20 cellular contexts compared by ENCODE assay signal in genomic region chr22:25760294-25760693, GRCh38. TPM values are rescaled to one million over a fixed set of nuclear protein-coding genes. Genes with fewer than 3 reads are reported as not detected.
A peak's percentile ranks its signal among the peaks of the same experiment; 100 is the strongest.
DNase-seq lines count a peak whose midpoint lies in the region; ATAC-seq, FAIRE-seq and TF ChIP-seq lines count a peak whose summit lies in the region.
"Had no signal": no experiment of that assay in that cellular context is flagged by ENCODE, and none has a peak within 500 bp of the region (broad histone marks: within the 10 kb centered on the region; RNA-seq: fewer than 3 reads in every experiment).

No MANE protein-coding gene starts in this region.

- H4K20me1 ChIP-seq in HepG2 (ENCODE audit: insufficient read depth, low read length) = no peaks in the 10 kb centered on the region

- H3K4me3 ChIP-seq in HepG2 (replicated peaks in 1 of 3; ENCODE audit: insufficient read depth in 1 of 3, low read depth in 2 of 3, low read length in 3 of 3) (no peak overlapping the region), right lobe of liver (no peak overlapping the region), mesodermal cell (ENCODE audit: extremely low read depth, insufficient read depth, low read length, poor library complexity, severe bottlenecking) (no peak overlapping the region)
- H3K4me3 ChIP-seq in naive thymus-derived CD4-positive, alpha-beta T cell (ENCODE audit: low read length) = no peak overlapping the region
- H3K4me3 ChIP-seq: gastroesophageal sphincter, mucosa of descending colon, suprapubic skin had no signal

- no peak overlapping the region for H3K4me3 Mint-ChIP-seq in chondrocyte (ENCODE audit: unreplicated experiment)
- no peak overlapping the region for H3K4me3 Mint-ChIP-seq in naive thymus-derived CD4-positive, alpha-beta T cell
- H3K4me3 Mint-ChIP-seq in stimulated activated effector memory CD8-positive, alpha-beta T cell treated with anti-CD3 and anti-CD28 coated beads, Interleukin-12 subunit alpha, Interleukin-12 subunit beta, amount 100 ng/mL, for 72 hours = no peak overlapping the region
- H3K4me3 Mint-ChIP-seq: CD14-positive monocyte, T-cell had no signal

- POLR2A ChIA-PET in HepG2 (lab: Yijun Ruan, JAX) = interaction anchor here (0.6 kb wide), 1 partner anchor 314 kb away, joined by 6 read pairs; no protein-coding TSS in a partner anchor
- POLR2A ChIA-PET in naive thymus-derived CD4-positive, alpha-beta T cell (lab: Charles Lee) = no interaction called here

- in situ Hi-C loops in HepG2 (cut with HindIII; ENCODE audit: extremely low pct_ligation_motif_present, low pct_unique_long_range_greater_than_20kb) = no loop called here

- H3K27me3 Mint-ChIP-seq in chondrocyte (ENCODE audit: low read depth) = no peaks in the 10 kb centered on the region
- H3K27me3 Mint-ChIP-seq in naive thymus-derived CD4-positive, alpha-beta T cell = peaks cover 0 to 11% (median 0%) of the 10 kb centered on the region in 5 donors
- H3K27me3 Mint-ChIP-seq: T-cell had no signal

- H3K4me1 Mint-ChIP-seq in chondrocyte (ENCODE audit: low read depth) = peaks cover 41% of the 10 kb centered on the region
- H3K4me1 Mint-ChIP-seq in naive thymus-derived CD4-positive, alpha-beta T cell = peaks cover 0 to 36% (median 0%) of the 10 kb centered on the region in 7 donors
- H3K4me1 Mint-ChIP-seq in stimulated activated effector memory CD8-positive, alpha-beta T cell treated with anti-CD3 and anti-CD28 coated beads, Interleukin-12 subunit alpha, Interleukin-12 subunit beta, amount 100 ng/mL, for 72 hours = no peaks in the 10 kb centered on the region
- H3K4me1 Mint-ChIP-seq: T-cell had no signal

- H3K9me3 Mint-ChIP-seq in chondrocyte (ENCODE audit: low read depth) = peaks cover 3% of the 10 kb centered on the region
- H3K9me3 Mint-ChIP-seq in naive thymus-derived CD4-positive, alpha-beta T cell = peaks cover 0 to 9% (median 0%) of the 10 kb centered on the region in 11 donors
- H3K9me3 Mint-ChIP-seq in stimulated activated effector memory CD8-positive, alpha-beta T cell treated with anti-CD3 and anti-CD28 coated beads, Interleukin-12 subunit alpha, Interleukin-12 subunit beta, amount 100 ng/mL, for 72 hours = no peaks in the 10 kb centered on the region
- H3K9me3 Mint-ChIP-seq: activated naive CD4-positive, alpha-beta T cell treated with anti-CD3 and anti-CD28 coated beads, Interleukin-2, amount 50 U/mL, for 72 hours; T-cell had no signal

- ATAC-seq in HepG2 (peak; percentile 18; the same call in 1 of the 3 replicates), right lobe of liver (no peak)
- no peak for ATAC-seq in naive thymus-derived CD4-positive, alpha-beta T cell
- no peak for ATAC-seq in stimulated activated effector memory CD8-positive, alpha-beta T cell treated with anti-CD3 and anti-CD28 coated beads, Interleukin-12 subunit alpha, Interleukin-12 subunit beta, amount 100 ng/mL, for 72 hours
- ATAC-seq: activated naive CD4-positive, alpha-beta T cell treated with anti-CD3 and anti-CD28 coated beads, Interleukin-2, amount 50 U/mL, for 72 hours; gastroesophageal sphincter; left colon; mucosa of descending colon; T-cell had no signal

- CTCF ChIA-PET in HepG2 (lab: Yijun Ruan, JAX; ENCODE audit: low intra/inter-chr PET ratio, low total read pairs) = no interaction called here
- CTCF ChIA-PET in naive thymus-derived CD4-positive, alpha-beta T cell (lab: Charles Lee) = no interaction called here

- no peak overlapping the region for H2AFZ ChIP-seq in HepG2 (ENCODE audit: low read length)

- no peaks in the 10 kb centered on the region for H3K36me3 Mint-ChIP-seq in chondrocyte (ENCODE audit: low read depth)
- H3K36me3 Mint-ChIP-seq in naive thymus-derived CD4-positive, alpha-beta T cell = peaks cover 0 to 27% (median 0%) of the 10 kb centered on the region in 5 donors
- H3K36me3 Mint-ChIP-seq in stimulated activated effector memory CD8-positive, alpha-beta T cell treated with anti-CD3 and anti-CD28 coated beads, Interleukin-12 subunit alpha, Interleukin-12 subunit beta, amount 100 ng/mL, for 72 hours = no peaks in the 10 kb centered on the region
- H3K36me3 Mint-ChIP-seq: CD14-positive monocyte, T-cell had no signal

- TF ChIP-seq POLR2A in HepG2 (IDR thresholded peaks at IDR 0.05; ENCODE audit: insufficient read depth in 1 of 2, low read depth in 2 of 2, low read length in 2 of 2) (no peak), right lobe of liver (IDR thresholded peaks at IDR 0.05) (no peak)

- no peaks in the 10 kb centered on the region for H3K79me2 ChIP-seq in HepG2 (ENCODE audit: insufficient read depth, low read length)

- H3K4me1 ChIP-seq in HepG2 (ENCODE audit: insufficient read depth, low read length) = peaks cover 34% of the 10 kb centered on the region
- H3K4me1 ChIP-seq in right lobe of liver = no peaks in the 10 kb centered on the region
- peaks cover 33% of the 10 kb centered on the region for H3K4me1 ChIP-seq in mesodermal cell (ENCODE audit: control insufficient read depth, insufficient read depth, low read length, poor library complexity, severe bottlenecking)
- no peaks in the 10 kb centered on the region for H3K4me1 ChIP-seq in naive thymus-derived CD4-positive, alpha-beta T cell (ENCODE audit: control insufficient read depth in 2 of 2, insufficient read depth in 2 of 2, low read length in 2 of 2)
- H3K4me1 ChIP-seq: suprapubic skin had no signal

- DNase-seq in HepG2 (ENCODE audit: low spot score) (peak; percentile 32), right lobe of liver (no peak), chondrocyte (ENCODE audit: low spot score) (no peak), DMS53 treated with DMSO at 0.1 percent for 48 hours (lab: John Stamatoyannopoulos, UW; ENCODE audit: unreplicated experiment) (no peak), NCI-H345 treated with DMSO at 0.1 percent for 48 hours (lab: John Stamatoyannopoulos, UW; ENCODE audit: unreplicated experiment) (no peak)
- DNase-seq in naive thymus-derived CD4-positive, alpha-beta T cell = no peak
- no peak for DNase-seq in stimulated activated effector memory CD8-positive, alpha-beta T cell treated with anti-CD3 and anti-CD28 coated beads, Interleukin-12 subunit alpha, Interleukin-12 subunit beta, amount 100 ng/mL, for 72 hours (ENCODE audit: low spot score in 2 of 2)
- DNase-seq: activated CD4-positive, alpha-beta T cell treated with anti-CD3 and anti-CD28 coated beads for 48 hours; GDM1; left colon; MM.1S; mucosa of descending colon; NCI-H1436; NCI-H524 treated with DMSO at 0.1 percent for 48 hours; T-cell had no signal

- peak overlapping the region; percentile 93 for H3K27ac Mint-ChIP-seq in chondrocyte (ENCODE audit: unreplicated experiment)
- no peak overlapping the region for H3K27ac Mint-ChIP-seq in naive thymus-derived CD4-positive, alpha-beta T cell
- H3K27ac Mint-ChIP-seq in stimulated activated effector memory CD8-positive, alpha-beta T cell treated with anti-CD3 and anti-CD28 coated beads, Interleukin-12 subunit alpha, Interleukin-12 subunit beta, amount 100 ng/mL, for 72 hours = no peak overlapping the region
- H3K27ac Mint-ChIP-seq: T-cell had no signal

- no TSS peak for BruUV-seq in HepG2 (replicated peaks; lab: Mats Ljungman, UMichigan)

- no peak for TF ChIP-seq EP300 in HepG2 (IDR thresholded peaks at IDR 0.05; ENCODE audit: low read depth in 2 of 2, low read length in 2 of 2)
- TF ChIP-seq EP300 in HepG2 (CRISPR knock-in tag; IDR thresholded peaks at IDR 0.05; ENCODE audit: borderline replicate concordance) = no peak

- peaks cover 0 to 1% of the 10 kb centered on the region in 2 experiments; a peak in 1 of 5 replicates for H3K27me3 ChIP-seq in HepG2 (ENCODE audit: control insufficient read depth in 1 of 2, insufficient read depth in 2 of 2, low read length in 2 of 2)
- no peaks in the 10 kb centered on the region for H3K27me3 ChIP-seq in right lobe of liver
- no peaks in the 10 kb centered on the region for H3K27me3 ChIP-seq in naive thymus-derived CD4-positive, alpha-beta T cell (ENCODE audit: control insufficient read depth in 2 of 2, insufficient read depth in 2 of 2, low read length in 2 of 2)

- H3K4me2 ChIP-seq in HepG2 (ENCODE audit: low read depth, low read length) = no peak overlapping the region

- no peak for TF ChIP-seq RAD21 in HepG2 (CRISPR knock-in tag; IDR thresholded peaks at IDR 0.05)

- 14% methylated on average over 2 of the region's 2 CpGs for WGBS in HepG2 (ENCODE audit: low lambda C conversion rate)
- WGBS in right lobe of liver (ENCODE audit: insufficient coverage, low coverage, low lambda C conversion rate, missing lambda C conversion rate) = 39% methylated on average over 2 of the region's 2 CpGs
- WGBS in mesodermal cell (ENCODE audit: insufficient coverage in 2 of 2), 2 experiments = no CpG with 5 or more reads among the region's 2 CpGs

- H3K27ac ChIP-seq in HepG2 (ENCODE audit: extremely low read length, insufficient read depth, low read length) = no peak overlapping the region
- no peak overlapping the region for H3K27ac ChIP-seq in right lobe of liver
- peak overlapping the region; percentile 66 for H3K27ac ChIP-seq in mesodermal cell (ENCODE audit: low read depth, low read length, severe bottlenecking)
- H3K27ac ChIP-seq in naive thymus-derived CD4-positive, alpha-beta T cell (ENCODE audit: low read depth, low read length) = no peak overlapping the region
- H3K27ac ChIP-seq: gastroesophageal sphincter, suprapubic skin had no signal

- FAIRE-seq in HepG2 (lab: Jason Lieb, UNC) = no peak

- no peak overlapping the region for H3K9ac ChIP-seq in HepG2 (ENCODE audit: insufficient read depth, low read depth, low read length)

- no peak for TF ChIP-seq CTCF in HepG2 (CRISPR knock-in tag; IDR thresholded peaks at IDR 0.05)
- TF ChIP-seq CTCF in right lobe of liver (IDR thresholded peaks at IDR 0.05) = no peak
- TF ChIP-seq CTCF in chondrocyte (IDR thresholded peaks at IDR 0.05) = no peak

- H3K9me3 ChIP-seq in HepG2 (ENCODE audit: low read length) = no peaks in the 10 kb centered on the region
- H3K9me3 ChIP-seq in right lobe of liver = no peaks in the 10 kb centered on the region
- H3K9me3 ChIP-seq in mesodermal cell (ENCODE audit: control insufficient read depth, low read length) = no peaks in the 10 kb centered on the region
- H3K9me3 ChIP-seq in naive thymus-derived CD4-positive, alpha-beta T cell (ENCODE audit: control insufficient read depth in 2 of 3, low read length in 3 of 3) = no peaks in the 10 kb centered on the region
- H3K9me3 ChIP-seq: mucosa of descending colon, suprapubic skin had no signal

- no peaks in the 10 kb centered on the region for H3K36me3 ChIP-seq in HepG2 (replicated peaks in 1 of 2; ENCODE audit: control insufficient read depth in 1 of 2, insufficient read depth in 2 of 2, low read length in 2 of 2)
- no peaks in the 10 kb centered on the region for H3K36me3 ChIP-seq in right lobe of liver
- H3K36me3 ChIP-seq in mesodermal cell (ENCODE audit: control insufficient read depth, insufficient read depth, low read length) = no peaks in the 10 kb centered on the region
- H3K36me3 ChIP-seq in naive thymus-derived CD4-positive, alpha-beta T cell (ENCODE audit: control insufficient read depth in 2 of 3, insufficient read depth in 3 of 3, low read length in 3 of 3) = no peaks in the 10 kb centered on the region
- H3K36me3 ChIP-seq: gastroesophageal sphincter, suprapubic skin had no signal

- intact Hi-C loops in HepG2 (cut with micrococcal nuclease; ENCODE audit: unreplicated experiment) (no loop called here), right lobe of liver (cut with DNase I) (loop anchor here in 1 of 2 donors (10.0 kb wide), 1 partner anchor 285 kb away; no protein-coding TSS in a partner anchor)
- intact Hi-C loops in naive thymus-derived CD4-positive, alpha-beta T cell (cut with micrococcal nuclease) = no loop called here

RNA-seq across cellular contexts. Expression of gene MYO18B, which starts 18.3 kb away (rescaled TPM):
- total RNA-seq in HepG2 (2016; rRNA removed; fragmentation: Illumina TruSeq; extraction: Trizol) = 0.04 TPM in 1 of 2 replicates, not detected in the other
- total RNA-seq in HepG2 (2016; cell fraction: cytosol; rRNA removed; fragmentation: Illumina TruSeq; extraction: Trizol; ENCODE audit: low read depth) = not detected in 2 replicates
- 0.04 TPM in 1 of 2 replicates, not detected in the other for total RNA-seq in HepG2 (2016; cell fraction: insoluble cytoplasmic fraction; rRNA removed; fragmentation: Illumina TruSeq; extraction: Trizol)
- total RNA-seq in HepG2 (2016; cell fraction: membrane; rRNA removed; fragmentation: Illumina TruSeq; extraction: Trizol) = 0.17 TPM in 1 of 2 replicates, not detected in the other
- total RNA-seq in HepG2 (2016; cell fraction: nucleus; rRNA removed; fragmentation: Illumina TruSeq; extraction: Trizol) = 0.06 TPM in 1 of 2 replicates, not detected in the other
- polyA plus RNA-seq in HepG2 (2011; rRNA removed) = 0.01 and 0.22 TPM in 2 replicates
- 0.01 and 0.06 TPM in 2 replicates for polyA plus RNA-seq in HepG2 (2011; cell fraction: cytosol; rRNA removed)
- polyA plus RNA-seq in HepG2 (2011; cell fraction: nucleus; rRNA removed) = 0.32 and 0.33 TPM in 2 replicates
- 0.07 and 0.23 TPM in 2 replicates for polyA plus RNA-seq in HepG2 (2012)
- not detected in 2 replicates for polyA plus RNA-seq in HepG2 (2016; cell fraction: cytosol; fragmentation: Illumina TruSeq; extraction: Trizol; ENCODE audit: low read depth)
- polyA plus RNA-seq in HepG2 (2016; cell fraction: insoluble cytoplasmic fraction; fragmentation: Illumina TruSeq; extraction: Trizol; ENCODE audit: low read depth) = 0.03 TPM in 1 of 2 replicates, not detected in the other
- not detected in 2 replicates for polyA plus RNA-seq in HepG2 (2016; cell fraction: membrane; fragmentation: Illumina TruSeq; extraction: Trizol; ENCODE audit: low read depth)
- polyA plus RNA-seq in HepG2 (2016; cell fraction: nucleus; fragmentation: Illumina TruSeq; extraction: Trizol; ENCODE audit: insufficient read depth, low read depth) = not detected in 2 replicates
- 0.05 and 0.08 TPM in 2 replicates for polyA minus RNA-seq in HepG2 (2011; rRNA and poly(A)+ RNA removed; ENCODE audit: low replicate concordance)
- polyA minus RNA-seq in HepG2 (2011; cell fraction: cytosol; rRNA and poly(A)+ RNA removed) = not detected in 2 replicates
- polyA minus RNA-seq in HepG2 (2011; cell fraction: nucleus; rRNA and poly(A)+ RNA removed) = 0.13 and 0.99 TPM in 2 replicates
- total RNA-seq in right lobe of liver = under 1 TPM in 5 of 6 experiments, not detected in 1; 0.04 to 0.56 (median 0.07) TPM
- total RNA-seq in chondrocyte = 0.10 to 0.20 TPM in 2 of 3 replicates, not detected in the other
- 1.2 TPM for polyA plus RNA-seq in mesodermal cell (2013, experiment 1 of 2)
- polyA plus RNA-seq in mesodermal cell (2013, experiment 2 of 2) = 0.96 TPM
- under 1 TPM; 0.22 to 0.97 (median 0.42) TPM for total RNA-seq in naive thymus-derived CD4-positive, alpha-beta T cell
- not detected for polyA plus RNA-seq in naive thymus-derived CD4-positive, alpha-beta T cell
- polyA plus RNA-seq: CD14-positive monocyte had no signal
